Comparison of ENCODE assay signal across 10 cellular contexts in the genomic region with DNA sequence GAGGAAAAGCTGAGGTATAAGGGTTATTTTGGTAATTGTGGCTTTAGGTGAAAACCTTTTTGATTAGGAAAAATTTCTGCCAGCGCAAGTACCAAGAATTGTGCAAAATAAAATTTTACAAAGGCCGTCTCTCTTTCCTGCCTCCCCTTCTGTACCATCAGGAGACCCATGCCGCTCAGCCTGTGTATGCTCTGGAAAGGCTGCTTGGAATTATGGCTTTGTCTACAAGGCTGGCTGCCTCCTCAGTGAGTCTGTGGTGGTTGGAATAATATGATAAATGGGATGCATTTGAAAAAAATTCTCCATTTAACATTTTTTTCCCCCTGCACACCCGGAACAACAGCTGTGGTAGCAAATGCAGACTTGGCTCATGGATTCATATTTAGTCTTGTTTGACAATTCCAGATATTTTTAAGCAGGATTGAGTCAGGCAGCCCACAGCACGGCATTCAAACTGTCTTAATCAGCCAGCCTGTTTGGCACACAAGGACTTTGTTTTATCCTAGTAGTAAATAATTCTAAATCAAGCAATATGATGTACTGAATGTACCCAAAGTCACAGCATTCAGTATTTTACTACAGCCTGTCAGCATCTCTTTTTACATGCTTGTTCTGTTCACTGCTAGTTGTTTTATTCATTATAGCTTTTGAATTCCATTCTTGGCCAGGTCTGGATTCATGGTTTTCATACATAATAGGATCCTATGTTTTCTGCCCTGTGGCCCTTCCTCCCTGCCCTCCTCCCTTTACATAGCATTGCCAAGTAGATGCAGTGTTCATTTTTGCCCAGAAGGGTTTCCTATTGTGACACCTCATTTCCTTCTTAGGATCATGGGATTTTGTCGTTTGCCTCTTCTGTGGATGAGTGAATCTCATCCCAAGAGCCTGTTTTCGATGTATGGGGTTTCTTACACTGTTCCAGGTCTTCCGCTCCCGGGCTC.
A peak's percentile ranks its signal among the peaks of the same experiment; 100 is the strongest.
DNase-seq lines count a peak whose midpoint lies in the region; ATAC-seq, FAIRE-seq and TF ChIP-seq lines count a peak whose summit lies in the region.
"Had no signal": no experiment of that assay in that cellular context is flagged by ENCODE, and none has a peak within 500 bp of the region (broad histone marks: within the 10 kb centered on the region; RNA-seq: fewer than 3 reads in every experiment).

No MANE protein-coding gene starts in this region.

- H3K36me3 Mint-ChIP-seq in activated T-cell treated with anti-CD3 and anti-CD28 coated beads, Interleukin-2, amount 50 U/mL, for 24 hours (ENCODE audit: low read depth): no peaks in the 10 kb centered on the region
- H3K36me3 Mint-ChIP-seq in T-cell: no peaks in the 10 kb centered on the region

- H3K27me3 ChIP-seq in bronchial epithelial cell (ENCODE audit: control insufficient read depth, insufficient read depth, low read length) (no peaks in the 10 kb centered on the region), left lung (no peaks in the 10 kb centered on the region), suprapubic skin (no peaks in the 10 kb centered on the region)

- CTCF ChIA-PET in T-cell (lab: Charles Lee): no interaction called here

- POLR2A ChIA-PET in T-cell (lab: Charles Lee): no interaction called here

- H3K27ac Mint-ChIP-seq in activated T-cell treated with anti-CD3 and anti-CD28 coated beads, Interleukin-2, amount 50 U/mL, for 24 hours: no peak overlapping the region
- no peak overlapping the region for H3K27ac Mint-ChIP-seq in T-cell
- H3K27ac Mint-ChIP-seq: effector memory CD8-positive, alpha-beta T cell had no signal

- H3K36me3 ChIP-seq in bronchial epithelial cell (ENCODE audit: control insufficient read depth, insufficient read depth, low read length) (no peaks in the 10 kb centered on the region), left lung (no peaks in the 10 kb centered on the region), suprapubic skin (no peaks in the 10 kb centered on the region)

- H3K27ac ChIP-seq in left lung (no peak overlapping the region), suprapubic skin (peak overlapping the region; percentile 34)

- TF ChIP-seq EP300 in suprapubic skin (IDR thresholded peaks at IDR 0.05): no peak

- intact Hi-C loops in left lung (cut with DNase I): no loop called here

- no peaks in the 10 kb centered on the region for H3K4me1 ChIP-seq in left lung
- H3K4me1 ChIP-seq in suprapubic skin: peaks cover 33% of the 10 kb centered on the region

- no peak for TF ChIP-seq POLR2A in suprapubic skin (IDR thresholded peaks at IDR 0.05)

- DNase-seq in M059J (ENCODE audit: low read depth): peak; percentile 72
- DNase-seq in bronchial epithelial cell (ENCODE audit: low read depth): peak; percentile 25
- no peak for DNase-seq in left lung
- DNase-seq in suprapubic skin (ENCODE audit: low spot score in 2 of 2): no peak
- no peak for DNase-seq in activated T-cell treated with anti-CD3 and anti-CD28 coated beads, Interleukin-2, amount 50 U/mL, for 24 hours
- no peak for DNase-seq in T-cell
- no peak for DNase-seq in SKM-1 (lab: John Stamatoyannopoulos, UW; ENCODE audit: unreplicated experiment)
- DNase-seq in NOMO-1 (lab: John Stamatoyannopoulos, UW; ENCODE audit: unreplicated experiment in 2 of 2): no peak
- DNase-seq: effector memory CD8-positive, alpha-beta T cell; GDM1 had no signal

- H3K27me3 Mint-ChIP-seq in activated T-cell treated with anti-CD3 and anti-CD28 coated beads, Interleukin-2, amount 50 U/mL, for 24 hours: no peaks in the 10 kb centered on the region
- no peaks in the 10 kb centered on the region for H3K27me3 Mint-ChIP-seq in T-cell
- H3K27me3 Mint-ChIP-seq: effector memory CD8-positive, alpha-beta T cell had no signal

- TF ChIP-seq CTCF in bronchial epithelial cell (IDR thresholded peaks at IDR 0.05; ENCODE audit: insufficient read depth, low read length, severe bottlenecking): no peak
- TF ChIP-seq CTCF in left lung (IDR thresholded peaks at IDR 0.05): no peak
- TF ChIP-seq CTCF in suprapubic skin (IDR thresholded peaks at IDR 0.05): no peak

- no peak for FAIRE-seq in bronchial epithelial cell (lab: Jason Lieb, UNC)

- no peak overlapping the region for H3K4me3 ChIP-seq in bronchial epithelial cell (ENCODE audit: low read depth, low read length)
- H3K4me3 ChIP-seq in left lung: no peak overlapping the region
- no peak overlapping the region for H3K4me3 ChIP-seq in suprapubic skin

- H3K9me3 Mint-ChIP-seq in activated T-cell treated with anti-CD3 and anti-CD28 coated beads, Interleukin-2, amount 50 U/mL, for 24 hours: no peaks in the 10 kb centered on the region
- no peaks in the 10 kb centered on the region for H3K9me3 Mint-ChIP-seq in T-cell
- H3K9me3 Mint-ChIP-seq: effector memory CD8-positive, alpha-beta T cell had no signal

- ATAC-seq in left lung (peak; percentile 30), T-cell (replicated peaks in 1 of 4) (no peak)
- ATAC-seq: effector memory CD8-positive, alpha-beta T cell had no signal

- peaks cover 2% of the 10 kb centered on the region for H3K4me1 Mint-ChIP-seq in activated T-cell treated with anti-CD3 and anti-CD28 coated beads, Interleukin-2, amount 50 U/mL, for 24 hours (ENCODE audit: low read depth)
- no peaks in the 10 kb centered on the region for H3K4me1 Mint-ChIP-seq in T-cell

- WGBS in suprapubic skin: 49% methylated on average over 9 of the region's 9 CpGs

- H3K9me3 ChIP-seq in left lung: no peaks in the 10 kb centered on the region
- no peaks in the 10 kb centered on the region for H3K9me3 ChIP-seq in suprapubic skin

- H3K4me3 Mint-ChIP-seq in activated T-cell treated with anti-CD3 and anti-CD28 coated beads, Interleukin-2, amount 50 U/mL, for 24 hours: no peak overlapping the region
- no peak overlapping the region for H3K4me3 Mint-ChIP-seq in T-cell
- H3K4me3 Mint-ChIP-seq: effector memory CD8-positive, alpha-beta T cell had no signal

Comparison
In these comparisons a context has a peak if more than half of its experiments do, and no peak if none do; other contexts are left out.
1. DNase-seq: peak in M059J (single experiment) and bronchial epithelial cell (single experiment); none in left lung (0 of 2), suprapubic skin (0 of 2), activated T-cell treated with anti-CD3 and anti-CD28 coated beads, Interleukin-2, amount 50 U/mL, for 24 hours (single experiment), T-cell (0 of 34), SKM-1 (single experiment) and NOMO-1 (0 of 2).